8 cellular contexts compared by ENCODE assay signal in the genomic region with DNA sequence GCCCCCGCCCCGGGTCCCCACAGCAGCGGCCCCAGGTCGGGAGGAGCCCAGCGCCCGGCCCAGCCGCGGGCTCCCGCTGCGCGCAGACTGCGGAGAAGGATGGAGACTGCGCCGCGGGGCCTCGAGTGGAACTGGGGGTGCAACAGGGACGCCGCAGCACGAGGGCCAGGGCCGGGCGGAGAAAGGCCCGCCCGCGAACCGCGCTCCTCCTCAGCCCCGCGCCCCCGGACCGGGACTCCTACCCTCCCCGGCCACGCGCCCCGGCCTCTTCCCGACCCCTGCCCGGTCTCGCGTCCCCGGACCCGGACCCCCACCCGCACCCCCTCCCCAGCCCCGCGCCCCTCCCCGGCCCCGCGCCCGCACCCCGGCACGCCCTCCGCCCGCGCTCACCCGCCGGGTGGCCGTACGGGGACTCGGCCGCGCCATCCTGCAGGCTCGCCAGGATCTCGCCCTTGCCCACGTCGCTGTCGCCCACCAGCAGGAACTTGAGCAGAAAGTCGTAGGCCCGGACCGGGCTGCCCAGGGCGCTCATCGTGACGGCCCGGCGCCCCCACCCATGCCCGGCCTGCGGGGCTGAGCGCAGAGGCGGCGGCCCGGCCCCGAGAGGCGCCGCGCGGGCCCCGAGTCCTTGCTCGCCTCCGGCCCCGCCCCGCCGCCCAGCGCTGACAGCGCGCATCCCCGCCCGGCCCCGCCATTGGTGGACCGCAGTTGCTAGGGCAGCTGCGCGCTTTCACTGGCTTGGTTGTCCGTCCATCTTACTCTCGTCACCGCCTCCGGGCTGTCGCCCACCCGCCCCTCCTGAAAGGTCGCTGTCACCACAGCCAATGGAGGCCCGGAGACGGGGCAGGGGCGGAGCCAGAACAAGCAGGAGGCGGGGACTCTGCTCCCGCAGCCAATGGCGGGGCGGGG. TPM values are rescaled to one million over a fixed set of nuclear protein-coding genes. Genes with fewer than 3 reads are reported as not detected.
DNase-seq lines count a peak whose midpoint lies in the region; ATAC-seq and TF ChIP-seq lines count a peak whose summit lies in the region.

A gene with protein sequence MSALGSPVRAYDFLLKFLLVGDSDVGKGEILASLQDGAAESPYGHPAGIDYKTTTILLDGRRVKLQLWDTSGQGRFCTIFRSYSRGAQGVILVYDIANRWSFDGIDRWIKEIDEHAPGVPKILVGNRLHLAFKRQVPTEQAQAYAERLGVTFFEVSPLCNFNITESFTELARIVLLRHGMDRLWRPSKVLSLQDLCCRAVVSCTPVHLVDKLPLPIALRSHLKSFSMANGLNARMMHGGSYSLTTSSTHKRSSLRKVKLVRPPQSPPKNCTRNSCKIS (minus strand): TSS at position 634 of the 909 bp plus-strand sequence. CDS start 102 bp downstream, at position 532.

- H4K20me1 ChIP-seq in OCI-LY7 (ENCODE audit: insufficient read depth, low read length), result no peaks in the 10 kb centered on the region

- POLR2A ChIA-PET in OCI-LY7 (lab: Charles Lee), result interaction anchor here (0.7 kb wide), 1 partner anchor 296 kb away, joined by 7 read pairs; no protein-coding TSS in a partner anchor

- H3K36me3 ChIP-seq in OCI-LY7 (ENCODE audit: insufficient read depth, low read length), result no peaks in the 10 kb centered on the region; the same call in 1 of the 2 replicates

- H3K4me3 ChIP-seq in OCI-LY7 (ENCODE audit: low read depth, low read length, poor library complexity, severe bottlenecking) (peak within 1 kb of the TSS; percentile 71), epithelial cell of proximal tubule (ENCODE audit: low read depth, low read length) (peak within 1 kb of the TSS; percentile 75), mononuclear cell (ENCODE audit: low read length) (peak within 1 kb of the TSS; percentile 38)

- H3K27ac ChIP-seq in OCI-LY7 (ENCODE audit: low read depth, low read length, poor library complexity, severe bottlenecking), result no peak within 1 kb of the TSS

- DNase-seq in DMS114 treated with DMSO at 0.1 percent for 48 hours (lab: John Stamatoyannopoulos, UW; ENCODE audit: unreplicated experiment) (peak; percentile 96), HuH-7 (ENCODE audit: low spot score) (peak; percentile 100), OCI-LY7 (ENCODE audit: low spot score) (peak; percentile 100), epithelial cell of proximal tubule (ENCODE audit: low read depth) (peak; percentile 69)
- DNase-seq in activated T-cell treated with anti-CD3 and anti-CD28 coated beads, Interleukin-2, amount 50 U/mL, for 1 hour, result peak; percentile 99
- DNase-seq in stimulated activated CD8-positive, alpha-beta memory T cell treated with anti-CD3 and anti-CD28 coated beads, Interleukin-2, amount 100 ng/mL, for 1 hour (ENCODE audit: low read depth in 2 of 2), result peak; percentile 97 to 98

- intact Hi-C loops in OCI-LY7 (cut with micrococcal nuclease; ENCODE audit: unreplicated experiment), result loop anchor here (1.0 kb wide), 1 partner anchor 10 kb away; no protein-coding TSS in a partner anchor

- peak within 1 kb of the TSS; percentile 77 for H3K4me2 ChIP-seq in OCI-LY7 (ENCODE audit: low read length)

- H2AFZ ChIP-seq in OCI-LY7 (ENCODE audit: low read length), result no peak within 1 kb of the TSS

- H3K9me3 ChIP-seq in OCI-LY7 (ENCODE audit: low read length) (peaks cover 18% of the 10 kb centered on the region), mononuclear cell (ENCODE audit: low read depth, low read length) (no peaks in the 10 kb centered on the region)

- CTCF ChIA-PET in OCI-LY7 (lab: Charles Lee; ENCODE audit: unreplicated experiment), result no interaction called here

- H3K27me3 ChIP-seq in mononuclear cell (ENCODE audit: insufficient read depth, low read length), result peaks cover 5% of the 10 kb centered on the region

- TF ChIP-seq CTCF in OCI-LY7 (conservative IDR thresholded peaks at IDR 0.05; ENCODE audit: low read length) (no peak), epithelial cell of proximal tubule (conservative IDR thresholded peaks at IDR 0.05; ENCODE audit: low read depth, low read length) (no peak)

- peak; percentile 96 for ATAC-seq in GM21528 (IDR thresholded peaks at IDR 0.05; ENCODE audit: low FRiP score, unreplicated experiment)

- no TSS peak for BruUV-seq in OCI-LY7 (replicated peaks; lab: Mats Ljungman, UMichigan)

- H3K4me1 ChIP-seq in OCI-LY7 (ENCODE audit: insufficient read depth, low read length, poor library complexity, severe bottlenecking) (peaks cover 7% of the 10 kb centered on the region), mononuclear cell (ENCODE audit: insufficient read depth, low read length) (peaks cover 16% of the 10 kb centered on the region)

- no peaks in the 10 kb centered on the region for H3K9me2 ChIP-seq in OCI-LY7 (ENCODE audit: insufficient read depth, low read length)

- no peaks in the 10 kb centered on the region for H3K79me2 ChIP-seq in OCI-LY7 (ENCODE audit: insufficient read depth, low read depth, low read length)

RNA-seq across cellular contexts. Expression of the gene that starts here (rescaled TPM):
- total RNA-seq in OCI-LY7 (2014; rRNA removed; shearing (Covaris generic)), result 10.1 and 22.1 TPM in 2 replicates
- 20.7 and 21.4 TPM in 2 replicates for total RNA-seq in OCI-LY7 (2022)
- total RNA-seq in epithelial cell of proximal tubule, result 4.1 and 7.8 TPM in 2 replicates
- total RNA-seq in mononuclear cell, result 0.63 TPM
